ENCODE assay signal across 39 cellular contexts in the genomic region with DNA sequence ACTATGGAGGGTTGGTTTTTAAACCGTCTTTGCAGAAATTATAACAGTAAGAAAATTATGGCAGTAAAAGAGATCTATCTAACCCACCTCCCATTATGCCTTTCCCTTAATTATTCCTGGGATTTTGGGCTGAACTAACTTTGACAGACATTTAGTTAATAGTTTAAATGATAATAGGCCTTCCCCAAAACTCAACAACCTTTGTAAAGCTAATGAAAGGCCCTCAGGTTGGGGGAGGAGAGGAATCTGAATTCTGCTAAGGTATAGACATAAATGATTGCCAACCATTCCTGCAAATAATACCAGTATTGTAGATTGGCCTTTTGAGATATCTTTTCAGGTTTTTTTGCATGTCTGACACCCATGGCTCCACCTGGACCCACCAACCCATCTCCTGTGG. TPM values are rescaled to one million over a fixed set of nuclear protein-coding genes. Genes with fewer than 3 reads are reported as not detected.
"Had no signal": no experiment of that assay in that cellular context is flagged by ENCODE, and none has a peak within 500 bp of the region (broad histone marks: within the 10 kb centered on the region; RNA-seq: fewer than 3 reads in every experiment).

No MANE protein-coding gene starts in this region.

- H3K4me3 ChIP-seq: adrenal gland, cardiac muscle cell, coronary artery, dorsolateral prefrontal cortex, gastroesophageal sphincter, ovary, right lobe of liver, thoracic aorta, uterus had no signal

- H3K4me1 ChIP-seq: adrenal gland, gastroesophageal sphincter, right lobe of liver, uterus had no signal

- H3K27me3 Mint-ChIP-seq: activated CD4-positive, alpha-beta memory T cell treated with anti-CD3 and anti-CD28 coated beads for 36 hours had no signal

- H3K36me3 ChIP-seq: adrenal gland, cardiac muscle cell, gastroesophageal sphincter, ovary, right lobe of liver, thoracic aorta, uterus had no signal

- H3K4me3 Mint-ChIP-seq: activated CD4-positive, alpha-beta memory T cell treated with anti-CD3 and anti-CD28 coated beads for 36 hours; activated naive CD8-positive, alpha-beta T cell treated with anti-CD3 and anti-CD28 coated beads for 36 hours; activated T-cell treated with anti-CD3 and anti-CD28 coated beads, Interleukin-2, amount 50 U/mL, for 4 hours; brain; mesothelial cell of epicardium; nephron progenitor cell; stimulated activated naive CD8-positive, alpha-beta T cell treated with anti-CD3 and anti-CD28 coated beads, Interleukin-15, Interleukin-2, amounts not matched to agents 100 ng/mL and 50 ng/mL, for 24 hours; type B pancreatic cell had no signal

- H3K9me3 ChIP-seq: adrenal gland, gastroesophageal sphincter, ovary, right lobe of liver, thoracic aorta, uterus had no signal

- H3K27ac Mint-ChIP-seq: activated CD4-positive, alpha-beta memory T cell treated with anti-CD3 and anti-CD28 coated beads for 36 hours; activated naive CD8-positive, alpha-beta T cell treated with anti-CD3 and anti-CD28 coated beads for 36 hours; brain; mesothelial cell of epicardium; naive B cell; nephron progenitor cell; progenitor cell of endocrine pancreas; stimulated activated naive CD8-positive, alpha-beta T cell treated with anti-CD3 and anti-CD28 coated beads, Interleukin-15, Interleukin-2, amounts not matched to agents 100 ng/mL and 50 ng/mL, for 24 hours; type B pancreatic cell had no signal

- FAIRE-seq: endothelial cell of umbilical vein, keratinocyte had no signal

- H3K9me3 Mint-ChIP-seq: activated CD4-positive, alpha-beta memory T cell treated with anti-CD3 and anti-CD28 coated beads for 36 hours; activated naive CD8-positive, alpha-beta T cell treated with anti-CD3 and anti-CD28 coated beads for 36 hours; activated T-cell treated with anti-CD3 and anti-CD28 coated beads, Interleukin-2, amount 50 U/mL, for 4 hours; brain; mesothelial cell of epicardium; nephron progenitor cell; stimulated activated naive CD8-positive, alpha-beta T cell treated with anti-CD3 and anti-CD28 coated beads, Interleukin-15, Interleukin-2, amounts not matched to agents 100 ng/mL and 50 ng/mL, for 24 hours; type B pancreatic cell had no signal

- H3K36me3 Mint-ChIP-seq: activated CD4-positive, alpha-beta memory T cell treated with anti-CD3 and anti-CD28 coated beads for 36 hours; activated naive CD8-positive, alpha-beta T cell treated with anti-CD3 and anti-CD28 coated beads for 36 hours; brain; mesothelial cell of epicardium; naive B cell; type B pancreatic cell had no signal

- H3K27me3 ChIP-seq: ovary, right lobe of liver, uterus had no signal

- ATAC-seq: activated T-cell treated with anti-CD3 and anti-CD28 coated beads, Interleukin-2, amount 50 U/mL, for 4 hours; gastroesophageal sphincter; left colon; right lobe of liver had no signal

- H3K27ac ChIP-seq: adrenal gland, cardiac muscle cell, coronary artery, dorsolateral prefrontal cortex, gastroesophageal sphincter, ovary, right lobe of liver, thoracic aorta, uterus had no signal

- H3K4me1 Mint-ChIP-seq: activated naive CD8-positive, alpha-beta T cell treated with anti-CD3 and anti-CD28 coated beads for 36 hours; naive B cell had no signal

- DNase-seq: activated CD4-positive, alpha-beta T cell treated with anti-CD3 and anti-CD28 coated beads for 48 hours; activated naive CD4-positive, alpha-beta T cell; activated naive CD8-positive, alpha-beta T cell treated with anti-CD3 and anti-CD28 coated beads for 36 hours; activated T-cell treated with anti-CD3 and anti-CD28 coated beads, Interleukin-2, amount 50 U/mL, for 4 hours; adrenal gland; aorta; dorsolateral prefrontal cortex; effector memory CD4-positive, alpha-beta T cell; hippocampal formation; left colon; mammary epithelial cell; naive B cell; nephron progenitor cell; ovary; right lobe of liver; stimulated activated CD4-positive, alpha-beta T cell treated with anti-CD3 and anti-CD28 coated beads, Interleukin-2, amount 100 ng/mL, for 48 hours; uterus had no signal

RNA-seq across cellular contexts. Expression of a gene that starts 27.2 kb away (rescaled TPM):
- total RNA-seq: activated CD4-positive, alpha-beta memory T cell treated with anti-CD3 and anti-CD28 coated beads for 36 hours; activated CD8-positive, alpha-beta memory T cell treated with anti-CD3 and anti-CD28 coated beads for 36 hours; activated naive CD8-positive, alpha-beta T cell treated with anti-CD3 and anti-CD28 coated beads for 36 hours; activated T-cell treated with anti-CD3 and anti-CD28 coated beads, Interleukin-2, amount 50 U/mL, for 4 hours; adrenal gland; aorta; cardiac muscle cell; cerebellum; dorsolateral prefrontal cortex; endothelial cell of umbilical vein; fibroblast of lung; fibroblast of villous mesenchyme; gastroesophageal sphincter; left colon; liver; mammary epithelial cell; mesothelial cell of epicardium; ovary; progenitor cell of endocrine pancreas; renal cortical epithelial cell; right lobe of liver; skeletal muscle tissue; subcutaneous adipose tissue; T-helper 1 cell treated with Interleukin-12 subunit alpha and Interleukin-12 subunit beta and Interleukin-4 antibody, amounts not matched to agents 30 ng/mL and 1 ng/mL, for 36 hours; thoracic aorta; uterus had no signal
- polyA plus RNA-seq: adrenal gland, aorta, cardiac muscle cell, endothelial cell of umbilical vein, esophagus, fibroblast of lung, keratinocyte, liver, mammary epithelial cell, ovary had no signal

RNA-seq across cellular contexts. Expression of a gene that starts 44.2 kb away (rescaled TPM):
- total RNA-seq: activated CD4-positive, alpha-beta memory T cell treated with anti-CD3 and anti-CD28 coated beads for 36 hours; activated CD8-positive, alpha-beta memory T cell treated with anti-CD3 and anti-CD28 coated beads for 36 hours; activated naive CD8-positive, alpha-beta T cell treated with anti-CD3 and anti-CD28 coated beads for 36 hours; activated T-cell treated with anti-CD3 and anti-CD28 coated beads, Interleukin-2, amount 50 U/mL, for 4 hours; adrenal gland; aorta; cardiac muscle cell; cerebellum; dorsolateral prefrontal cortex; endothelial cell of umbilical vein; fibroblast of lung; fibroblast of villous mesenchyme; gastroesophageal sphincter; left colon; mammary epithelial cell; mesothelial cell of epicardium; ovary; progenitor cell of endocrine pancreas; renal cortical epithelial cell; right lobe of liver; skeletal muscle tissue; subcutaneous adipose tissue; T-helper 1 cell treated with Interleukin-12 subunit alpha and Interleukin-12 subunit beta and Interleukin-4 antibody, amounts not matched to agents 30 ng/mL and 1 ng/mL, for 36 hours; thoracic aorta; uterus had no signal
- polyA plus RNA-seq: adrenal gland, aorta, cardiac muscle cell, endothelial cell of umbilical vein, esophagus, fibroblast of lung, keratinocyte, liver, mammary epithelial cell, ovary had no signal
